Comparison of ENCODE assay signal across 8 cellular contexts in genomic region chr16:14405611-14406537, GRCh38.
DNase-seq lines count a peak whose midpoint lies in the region; ATAC-seq, FAIRE-seq and TF ChIP-seq lines count a peak whose summit lies in the region.

No MANE protein-coding gene starts in this region.

- FAIRE-seq in GM12892 (lab: Jason Lieb, UNC) (peak; percentile 93), pancreas (lab: Jason Lieb, UNC) (no peak)

- no peak overlapping the region for H3K9ac ChIP-seq in mammary epithelial cell (ENCODE audit: insufficient read depth, low read length)

- no peak overlapping the region for H3K4me2 ChIP-seq in mammary epithelial cell (ENCODE audit: insufficient read depth, low read depth, low read length)

- TF ChIP-seq CTCF in pancreas (IDR thresholded peaks at IDR 0.05) (no peak), mammary epithelial cell (conservative IDR thresholded peaks at IDR 0.05 in 1 of 2, IDR thresholded peaks at IDR 0.05 in 1 of 2; ENCODE audit: extremely low read depth in 1 of 2, insufficient read depth in 1 of 2, low read depth in 1 of 2, low read length in 2 of 2) (no peak)

- peak; percentile 89 for ATAC-seq in GM21390 (IDR thresholded peaks at IDR 0.05; ENCODE audit: unreplicated experiment)
- ATAC-seq in HG03460 (IDR thresholded peaks at IDR 0.05; ENCODE audit: unreplicated experiment), result peak; percentile 79
- ATAC-seq in pancreas, result peak in 3 of 4 donors; percentile 24 to 50 (median 31)

- H3K9me3 ChIP-seq in pancreas (no peaks in the 10 kb centered on the region), mammary epithelial cell (replicated peaks; ENCODE audit: insufficient read depth, low read length) (no peaks in the 10 kb centered on the region)

- H3K4me3 ChIP-seq in pancreas (no peak overlapping the region), mammary epithelial cell (replicated peaks in 1 of 3; ENCODE audit: insufficient read depth in 1 of 3, low read depth in 2 of 3, low read length in 3 of 3) (no peak overlapping the region)

- no peaks in the 10 kb centered on the region for H4K20me1 ChIP-seq in mammary epithelial cell (ENCODE audit: insufficient read depth, low read length)

- no TSS peak for BruUV-seq in mammary epithelial cell (replicated peaks; lab: Mats Ljungman, UMichigan)

- CTCF ChIA-PET in mammary epithelial cell (lab: Charles Lee; ENCODE audit: low non-redundant PET), result interaction anchor here (0.6 kb wide), 1 partner anchor 104 kb away, joined by 3 read pairs; no protein-coding TSS in a partner anchor

- H3K4me1 ChIP-seq in pancreas (no peaks in the 10 kb centered on the region), mammary epithelial cell (ENCODE audit: insufficient read depth, low read length) (no peaks in the 10 kb centered on the region)

- H3K36me3 ChIP-seq in pancreas (no peaks in the 10 kb centered on the region), mammary epithelial cell (ENCODE audit: insufficient read depth, low read length) (no peaks in the 10 kb centered on the region)

- dilution Hi-C loops in mammary epithelial cell (cut with HindIII; ENCODE audit: low sequenced_read_pairs), result loop anchor here (5.0 kb wide), 1 partner anchor 51 kb away; no protein-coding TSS in a partner anchor

- H3K27me3 ChIP-seq in pancreas, result no peaks in the 10 kb centered on the region
- no peaks in the 10 kb centered on the region for H3K27me3 ChIP-seq in mammary epithelial cell (ENCODE audit: insufficient read depth, low read length)

- intact Hi-C loops in pancreas (cut with DNase I) (no loop called here), mammary epithelial cell (cut with micrococcal nuclease) (no loop called here)

- H3K27ac ChIP-seq in pancreas (no peak overlapping the region), mammary epithelial cell (ENCODE audit: insufficient read depth, low read depth, low read length) (no peak overlapping the region)

- no peak overlapping the region for H2AFZ ChIP-seq in mammary epithelial cell (ENCODE audit: low read depth, low read length)

- 58 to 62% methylated on average over 37 to 43 of the region's 43 CpGs for WGBS in pancreas, 2 donors
- WGBS in mammary epithelial cell (ENCODE audit: low coverage, missing lambda C conversion rate), result 85% methylated on average over 15 of the region's 43 CpGs

- in situ Hi-C loops in mammary epithelial cell (cut with MboI; ENCODE audit: low sequenced_read_pairs in 2 of 2), result no loop called here

- H3K79me2 ChIP-seq in mammary epithelial cell (ENCODE audit: insufficient read depth, low read length), result no peaks in the 10 kb centered on the region

- DNase-seq in GM12892 (ENCODE audit: insufficient read length), result peak; percentile 54
- DNase-seq in activated naive CD4-positive, alpha-beta T cell treated with anti-CD3 and anti-CD28 coated beads, Interleukin-2, amount 50 U/mL, for 16 hours, result peak; percentile 17
- peak in 3 of 6 donors; percentile 41 to 66 (median 59) for DNase-seq in pancreas
- DNase-seq in mammary epithelial cell, result no peak
- no peak for DNase-seq in hepatic stellate cell (ENCODE audit: low spot score)
- DNase-seq in globus pallidus (ENCODE audit: low spot score), result no peak

- TF ChIP-seq POLR2A in GM12892 (IDR thresholded peaks at IDR 0.05; ENCODE audit: low read depth, low read length), result peak; percentile 53; the same call in 1 of the 2 replicates

Comparison
In these comparisons a context has a peak if more than half of its experiments do, and no peak if none do; other contexts are left out.
1. DNase-seq: peak in GM12892 (single experiment) and activated naive CD4-positive, alpha-beta T cell treated with anti-CD3 and anti-CD28 coated beads, Interleukin-2, amount 50 U/mL, for 16 hours (single experiment); none in mammary epithelial cell (single experiment), hepatic stellate cell (single experiment) and globus pallidus (single experiment).
2. ATAC-seq: peak in every context shown above with its lines; median percentile 89 in GM21390; 79 in HG03460; 31 in pancreas.